ENCODE assay signal across 30 cellular contexts in genomic region chr2:16036951-16037350, GRCh38.
"Had no signal": no experiment of that assay in that cellular context is flagged by ENCODE, and none has a peak within 500 bp of the region (broad histone marks: within the 10 kb centered on the region; RNA-seq: fewer than 3 reads in every experiment).

No MANE protein-coding gene starts in this region.

- H3K9me3 ChIP-seq: heart left ventricle had no signal

- H3K4me1 ChIP-seq: heart left ventricle had no signal

- H3K27me3 ChIP-seq: brain microvascular endothelial cell had no signal

- DNase-seq: activated CD4-positive, alpha-beta memory T cell treated with anti-CD3 and anti-CD28 coated beads for 36 hours; activated CD4-positive, alpha-beta T cell treated with anti-CD3 and anti-CD28 coated beads for 36 hours; activated CD4-positive, alpha-beta T cell treated with anti-CD3 and anti-CD28 coated beads, Interleukin-2, amount 10 ng/mL, durations not matched to agents 24 days and 14 days; activated CD4-positive, CD25-positive, alpha-beta regulatory T cell; activated CD4-positive, CD25-positive, alpha-beta regulatory T cell treated with anti-CD3 and anti-CD28 coated beads, Interleukin-2, amount 50 U/mL, for 72 hours; activated CD8-positive, alpha-beta memory T cell treated with anti-CD3 and anti-CD28 coated beads, Interleukin-2, amount 10 ng/mL, durations not matched to agents 7 days and 5 days; activated CD8-positive, alpha-beta memory T cell treated with anti-CD3 and anti-CD28 coated beads, Interleukin-2, amount 50 U/mL, for 4 hours; activated CD8-positive, alpha-beta T cell treated with anti-CD3 and anti-CD28 coated beads, Interleukin-2, amount 10 ng/mL, durations not matched to agents 7 days and 5 days; activated gamma-delta T cell; activated naive CD4-positive, alpha-beta T cell; activated naive CD4-positive, alpha-beta T cell treated with anti-CD3 and anti-CD28 coated beads, Interleukin-2, amount 10 ng/mL, durations not matched to agents 7 days and 5 days; activated naive CD8-positive, alpha-beta T cell treated with anti-CD3 and anti-CD28 coated beads, Interleukin-2, amount 10 ng/mL, durations not matched to agents 7 days and 5 days; activated T-cell treated with anti-CD3 and anti-CD28 coated beads, Interleukin-2, amount 50 U/mL, for 24 hours; activated T-cell treated with anti-CD3 and anti-CD28 coated beads, Interleukin-2, amount 50 U/mL, for 72 hours; brain microvascular endothelial cell; dorsolateral prefrontal cortex; effector memory CD4-positive, alpha-beta T cell; endodermal cell; foreskin fibroblast; glutamatergic neuron; heart left ventricle; T-helper 1 cell; T-helper 17 cell; T1000 had no signal

- FAIRE-seq: astrocyte, bronchial epithelial cell, frontal cortex had no signal

- H3K4me3 ChIP-seq: coronary artery, dorsolateral prefrontal cortex, heart left ventricle had no signal

- H3K27ac ChIP-seq: brain microvascular endothelial cell, coronary artery, heart left ventricle had no signal

- ATAC-seq: activated CD4-positive, alpha-beta T cell treated with anti-CD3 and anti-CD28 coated beads for 36 hours; activated CD8-positive, alpha-beta memory T cell treated with anti-CD3 and anti-CD28 coated beads, Interleukin-2, amount 10 ng/mL, durations not matched to agents 7 days and 5 days; activated CD8-positive, alpha-beta T cell treated with anti-CD3 and anti-CD28 coated beads, Interleukin-2, amount 10 ng/mL, durations not matched to agents 7 days and 5 days; activated naive CD4-positive, alpha-beta T cell treated with anti-CD3 and anti-CD28 coated beads, Interleukin-2, amount 50 U/mL, for 72 hours; activated T-cell treated with anti-CD3 and anti-CD28 coated beads, Interleukin-2, amount 50 U/mL, for 72 hours; esophagus mucosa; heart left ventricle; T-helper 17 cell had no signal

- H3K36me3 ChIP-seq: brain microvascular endothelial cell, heart left ventricle had no signal
